In the genomic region with DNA sequence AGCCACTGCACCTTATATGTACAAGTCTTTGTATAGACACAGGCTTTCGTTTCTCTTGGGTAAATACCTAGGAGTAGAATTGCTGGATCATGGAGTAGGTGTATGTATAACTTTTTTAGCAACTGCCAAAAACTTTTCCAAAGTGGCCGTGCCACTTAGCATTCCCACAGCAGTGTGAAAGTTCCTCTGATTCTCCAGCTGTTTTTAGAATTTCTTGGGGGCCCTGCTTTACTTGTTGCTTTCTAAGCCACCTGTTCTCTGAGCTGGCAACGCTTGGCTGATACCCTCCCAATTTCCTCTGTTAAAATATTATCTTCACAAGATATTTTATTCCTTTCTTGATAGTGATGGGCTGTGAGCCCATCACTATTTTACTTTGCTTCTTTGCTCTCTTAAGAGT, we compare ENCODE assay signal across 23 cellular contexts. TPM values are rescaled to one million over a fixed set of nuclear protein-coding genes. Genes with fewer than 3 reads are reported as not detected.
DNase-seq lines count a peak whose midpoint lies in the region; ATAC-seq and TF ChIP-seq lines count a peak whose summit lies in the region.
"Had no signal": no experiment of that assay in that cellular context is flagged by ENCODE, and none has a peak within 500 bp of the region (broad histone marks: within the 10 kb centered on the region; RNA-seq: fewer than 3 reads in every experiment).

No MANE protein-coding gene starts in this region.

- DNase-seq in Calu3 (no peak), H9 (no peak), T-helper 2 cell (no peak), NCI-H2227 (lab: John Stamatoyannopoulos, UW; ENCODE audit: unreplicated experiment) (no peak)
- DNase-seq: activated CD4-positive, alpha-beta T cell treated with anti-CD3 and anti-CD28 coated beads, Interleukin-2, amount 50 U/mL, for 48 hours; activated CD4-positive, CD25-positive, alpha-beta regulatory T cell treated with anti-CD3 and anti-CD28 coated beads, Interleukin-2, amount 50 U/mL, for 72 hours; activated naive CD4-positive, alpha-beta T cell treated with anti-CD3 and anti-CD28 coated beads for 36 hours; brain microvascular endothelial cell; DND-41; H7; mucosa of descending colon; NCI-H1092; NCI-H1694 treated with DMSO at 0.1 percent for 48 hours; NCI-H524; stimulated activated CD4-positive, alpha-beta T cell treated with anti-CD3 and anti-CD28 coated beads, Interleukin-4, amount 100 ng/mL, for 1 hour; T-helper 17 cell; trophoblast cell had no signal

- H3T11ph ChIP-seq in H9 (ENCODE audit: low read length), result no peak overlapping the region

- no peak overlapping the region for H3K4ac ChIP-seq in H9 (ENCODE audit: low read depth, low read length)

- H2BK15ac ChIP-seq in H9 (ENCODE audit: low read depth, low read length), result no peak overlapping the region

- no peak overlapping the region for H4K5ac ChIP-seq in H9 (ENCODE audit: insufficient read length, low read depth, low read length)

- H4K8ac ChIP-seq in H9 (replicated peaks; ENCODE audit: insufficient read length, low read depth, low read length), result no peak overlapping the region

- H3K23me2 ChIP-seq in H9 (ENCODE audit: insufficient read length, low read depth, low read length, poor library complexity, severe bottlenecking), result no peaks in the 10 kb centered on the region

- peak overlapping the region; percentile 16 for H2BK120ac ChIP-seq in H9 (ENCODE audit: low read depth, low read length, poor library complexity, severe bottlenecking)

- no TSS peak for BruUV-seq in Calu3 (replicated peaks; lab: Mats Ljungman, UMichigan)

- H3K36me3 Mint-ChIP-seq in Calu3 (ENCODE audit: insufficient read depth, unreplicated experiment), result peaks cover 19% of the 10 kb centered on the region
- H3K36me3 Mint-ChIP-seq in H9 (ENCODE audit: insufficient read depth in 1 of 3, low read depth in 3 of 3), result no peaks in the 10 kb centered on the region; a peak in 2 of 7 replicates
- H3K36me3 Mint-ChIP-seq in nephron (ENCODE audit: low read depth), result peaks cover 13% of the 10 kb centered on the region
- H3K36me3 Mint-ChIP-seq: natural killer cell treated with Interleukin-12 subunit alpha and Interleukin-12 subunit beta and Interleukin-15 and Interleukin-18, amount 100 ng/mL, for 72 hours had no signal

- ATAC-seq in GM18858 (IDR thresholded peaks at IDR 0.05; ENCODE audit: unreplicated experiment), result no peak
- ATAC-seq: mucosa of descending colon, Right ventricle myocardium inferior, T-helper 17 cell had no signal

- H3K27ac ChIP-seq in H9 (ENCODE audit: insufficient read length, low read depth, low read length) (no peak overlapping the region), VCaP (peak overlapping the region; percentile 24)
- H3K27ac ChIP-seq: brain microvascular endothelial cell had no signal

- H3K56ac ChIP-seq in H9 (ENCODE audit: insufficient read length, low read depth, low read length), result no peak overlapping the region

- H3K79me1 ChIP-seq in H9 (ENCODE audit: insufficient read depth, low read depth, low read length, poor library complexity, severe bottlenecking), result no peaks in the 10 kb centered on the region

- intact Hi-C loops in Calu3 (cut with micrococcal nuclease; ENCODE audit: unreplicated experiment), result loop anchor here (2.0 kb wide), 2 partner anchors 21 to 33 kb away; no protein-coding TSS in a partner anchor

- no peak overlapping the region for H2AK5ac ChIP-seq in H9 (ENCODE audit: insufficient read length, low read length)

- no peaks in the 10 kb centered on the region for H4K20me1 ChIP-seq in H9 (ENCODE audit: control insufficient read depth, insufficient read depth, insufficient read length)

- H3K79me2 ChIP-seq in H9 (ENCODE audit: insufficient read depth, low read length), result no peaks in the 10 kb centered on the region; the same call in 1 of the 2 replicates

- H3K27ac Mint-ChIP-seq in Calu3 (ENCODE audit: unreplicated experiment), result peak overlapping the region; percentile 98
- no peak overlapping the region for H3K27ac Mint-ChIP-seq in H9
- peak overlapping the region in 2 of 3 experiments; percentile 24 to 50 for H3K27ac Mint-ChIP-seq in nephron
- H3K27ac Mint-ChIP-seq: activated naive CD4-positive, alpha-beta T cell treated with anti-CD3 and anti-CD28 coated beads for 36 hours; CD14-positive monocyte; T-helper 17 cell had no signal

- H2AFZ ChIP-seq in H9 (ENCODE audit: low read length), result no peak overlapping the region

- H2BK20ac ChIP-seq in H9 (ENCODE audit: low read depth, low read length, poor library complexity, severe bottlenecking), result no peak overlapping the region

- H2BK12ac ChIP-seq in H9 (ENCODE audit: insufficient read length, low read depth, low read length), result no peak overlapping the region

- no peak overlapping the region for H3K14ac ChIP-seq in H9 (ENCODE audit: insufficient read depth, low read length)

- no peak for TF ChIP-seq CTCF in Calu3 (IDR thresholded peaks at IDR 0.05; ENCODE audit: unreplicated experiment)
- TF ChIP-seq CTCF in H9 (conservative IDR thresholded peaks at IDR 0.05), result no peak
- TF ChIP-seq CTCF in VCaP (conservative IDR thresholded peaks at IDR 0.05), result no peak
- no peak for TF ChIP-seq CTCF in nephron (IDR thresholded peaks at IDR 0.05; ENCODE audit: unreplicated experiment in 3 of 3)

- H3K9ac ChIP-seq in H9 (ENCODE audit: extremely low read depth, insufficient read length, low read length), result no peak overlapping the region

- no CpG with 5 or more reads among the region's 3 CpGs for WGBS in H9 (ENCODE audit: extremely low coverage, insufficient read length, low lambda C conversion rate)

- H4K91ac ChIP-seq in H9 (ENCODE audit: insufficient read length, low read depth, low read length), result no peak overlapping the region

- no peak overlapping the region for H3K18ac ChIP-seq in H9 (ENCODE audit: insufficient read length, low read depth, low read length)

- CTCF ChIA-PET in Calu3 (lab: Charles Lee), result interaction anchor here (1.2 to 1.7 kb wide), 2 partner anchors 43 to 46 kb away, joined by 5 to 6 read pairs; no protein-coding TSS in a partner anchor

- H2BK5ac ChIP-seq in H9 (ENCODE audit: insufficient read length, low read length), result no peak overlapping the region

- no peaks in the 10 kb centered on the region for H3K27me3 Mint-ChIP-seq in Calu3 (ENCODE audit: unreplicated experiment)
- no peaks in the 10 kb centered on the region for H3K27me3 Mint-ChIP-seq in H9 (ENCODE audit: low read depth)
- H3K27me3 Mint-ChIP-seq in nephron (ENCODE audit: low read depth), result no peaks in the 10 kb centered on the region
- H3K27me3 Mint-ChIP-seq: natural killer cell treated with Interleukin-12 subunit alpha and Interleukin-12 subunit beta and Interleukin-15 and Interleukin-18, amount 100 ng/mL, for 72 hours; T-helper 17 cell had no signal

- no peak overlapping the region for H3K4me2 ChIP-seq in H9 (ENCODE audit: insufficient read depth, insufficient read length, low read length)

- no peaks in the 10 kb centered on the region; the same call in 1 of the 2 replicates for H3K4me1 ChIP-seq in H9 (ENCODE audit: insufficient read depth, low read length)

- H3K9me3 Mint-ChIP-seq in Calu3 (ENCODE audit: low read depth, unreplicated experiment), result no peaks in the 10 kb centered on the region
- no peaks in the 10 kb centered on the region for H3K9me3 Mint-ChIP-seq in H9
- H3K9me3 Mint-ChIP-seq in nephron, result no peaks in the 10 kb centered on the region
- H3K9me3 Mint-ChIP-seq: activated naive CD4-positive, alpha-beta T cell treated with anti-CD3 and anti-CD28 coated beads for 36 hours; CD14-positive monocyte; natural killer cell treated with Interleukin-12 subunit alpha and Interleukin-12 subunit beta and Interleukin-15 and Interleukin-18, amount 100 ng/mL, for 72 hours had no signal

- H3K4me3 Mint-ChIP-seq in Calu3 (ENCODE audit: low read depth, unreplicated experiment), result no peak overlapping the region
- H3K4me3 Mint-ChIP-seq in H9, result no peak overlapping the region
- no peak overlapping the region for H3K4me3 Mint-ChIP-seq in nephron
- H3K4me3 Mint-ChIP-seq: activated naive CD4-positive, alpha-beta T cell treated with anti-CD3 and anti-CD28 coated beads for 36 hours; CD14-positive monocyte; natural killer cell treated with Interleukin-12 subunit alpha and Interleukin-12 subunit beta and Interleukin-15 and Interleukin-18, amount 100 ng/mL, for 72 hours; T-helper 17 cell had no signal

- H3K9me3 ChIP-seq in H9 (ENCODE audit: control insufficient read depth, low read depth, low read length), result no peaks in the 10 kb centered on the region
- H3K9me3 ChIP-seq: mucosa of descending colon had no signal

- H3K27me3 ChIP-seq in H9 (ENCODE audit: insufficient read depth, low read length), result no peaks in the 10 kb centered on the region
- H3K27me3 ChIP-seq: brain microvascular endothelial cell had no signal

- H3K4me1 Mint-ChIP-seq in Calu3 (ENCODE audit: low read depth, unreplicated experiment) (peaks cover 66% of the 10 kb centered on the region), H9 (peaks cover 13 to 21% of the 10 kb centered on the region in 2 experiments), nephron (peaks cover 78% of the 10 kb centered on the region)

- H3K23ac ChIP-seq in H9 (ENCODE audit: insufficient read length, low read depth, low read length), result no peak overlapping the region

RNA-seq across cellular contexts. Expression of a gene that starts 19.2 kb away (rescaled TPM):
- total RNA-seq in Calu3 (2022) (38.7 and 39.8 TPM in 2 replicates), H9 (2021) (34.6 and 34.8 TPM in 2 replicates)

Comparison
In these comparisons a context has a peak if more than half of its experiments do, and no peak if none do; other contexts are left out.
1. H3K27ac Mint-ChIP-seq: peak in Calu3 (single experiment) and nephron (2 of 3); none in H9 (0 of 3).